13 cellular contexts compared by ENCODE assay signal in genomic region chr13:95335667-95336066, GRCh38.
"Had no signal": no experiment of that assay in that cellular context is flagged by ENCODE, and none has a peak within 500 bp of the region (broad histone marks: within the 10 kb centered on the region; RNA-seq: fewer than 3 reads in every experiment).

No MANE protein-coding gene starts in this region.

- ATAC-seq: activated CD4-positive, alpha-beta T cell treated with anti-CD3 and anti-CD28 coated beads for 36 hours; activated CD8-positive, alpha-beta T cell treated with anti-CD3 and anti-CD28 coated beads for 36 hours; gastrocnemius medialis; left ventricle myocardium superior; psoas muscle had no signal

- DNase-seq: activated CD4-positive, alpha-beta T cell treated with anti-CD3 and anti-CD28 coated beads for 36 hours; activated CD8-positive, alpha-beta memory T cell treated with anti-CD3 and anti-CD28 coated beads, Interleukin-2, amount 50 U/mL, for 4 hours; activated CD8-positive, alpha-beta T cell treated with anti-CD3 and anti-CD28 coated beads for 36 hours; activated naive CD8-positive, alpha-beta T cell treated with anti-CD3 and anti-CD28 coated beads, Interleukin-2, amount 10 ng/mL, durations not matched to agents 7 days and 5 days; aorta; gastrocnemius medialis; left ventricle myocardium superior; nephron progenitor cell; psoas muscle; stimulated activated CD4-positive, alpha-beta T cell treated with anti-CD3 and anti-CD28 coated beads, Interleukin-2, amount 100 ng/mL, for 48 hours; stimulated activated CD8-positive, alpha-beta memory T cell treated with anti-CD3 and anti-CD28 coated beads, Interleukin-4, amount 100 ng/mL, for 48 hours; T1000; upper lobe of left lung had no signal
